1 cellular context compared by ENCODE assay signal in genomic region chr16:75647492-75648264, GRCh38.
TF ChIP-seq lines count a peak whose summit lies in the region.

Gene KARS1, minus strand, starts transcription at chr16:75647665. Its CDS starts 26 bp downstream, at chr16:75647639.
A gene with protein sequence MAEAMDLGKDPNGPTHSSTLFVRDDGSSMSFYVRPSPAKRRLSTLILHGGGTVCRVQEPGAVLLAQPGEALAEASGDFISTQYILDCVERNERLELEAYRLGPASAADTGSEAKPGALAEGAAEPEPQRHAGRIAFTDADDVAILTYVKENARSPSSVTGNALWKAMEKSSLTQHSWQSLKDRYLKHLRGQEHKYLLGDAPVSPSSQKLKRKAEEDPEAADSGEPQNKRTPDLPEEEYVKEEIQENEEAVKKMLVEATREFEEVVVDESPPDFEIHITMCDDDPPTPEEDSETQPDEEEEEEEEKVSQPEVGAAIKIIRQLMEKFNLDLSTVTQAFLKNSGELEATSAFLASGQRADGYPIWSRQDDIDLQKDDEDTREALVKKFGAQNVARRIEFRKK (plus strand): TSS chr16:75647773. CDS start chr16:75647883, 110 bp downstream.

TF ChIP-seq in HepG2, 621 proteins besides CTCF, POLR2A, EP300 and RAD21 (continued from another document and continues in another):
- TF ChIP-seq, protein P1, sequence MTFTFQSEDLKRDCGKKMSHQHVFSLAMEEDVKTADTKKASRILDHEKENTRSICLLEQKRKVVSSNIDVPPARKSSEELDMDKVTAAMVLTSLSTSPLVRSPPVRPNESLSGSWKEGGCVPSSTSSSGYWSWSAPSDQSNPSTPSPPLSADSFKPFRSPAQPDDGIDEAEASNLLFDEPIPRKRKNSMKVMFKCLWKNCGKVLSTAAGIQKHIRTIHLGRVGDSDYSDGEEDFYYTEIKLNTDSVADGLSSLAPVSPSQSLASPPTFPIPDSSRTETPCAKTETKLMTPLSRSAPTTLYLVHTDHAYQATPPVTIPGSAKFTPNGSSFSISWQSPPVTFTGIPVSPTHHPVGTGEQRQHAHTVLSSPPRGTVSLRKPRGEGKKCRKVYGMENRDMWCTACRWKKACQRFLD (CRISPR knock-in tag; IDR thresholded peaks at IDR 0.05; ENCODE audit: borderline replicate concordance): peak; percentile 72
- TF ChIP-seq, protein P2, sequence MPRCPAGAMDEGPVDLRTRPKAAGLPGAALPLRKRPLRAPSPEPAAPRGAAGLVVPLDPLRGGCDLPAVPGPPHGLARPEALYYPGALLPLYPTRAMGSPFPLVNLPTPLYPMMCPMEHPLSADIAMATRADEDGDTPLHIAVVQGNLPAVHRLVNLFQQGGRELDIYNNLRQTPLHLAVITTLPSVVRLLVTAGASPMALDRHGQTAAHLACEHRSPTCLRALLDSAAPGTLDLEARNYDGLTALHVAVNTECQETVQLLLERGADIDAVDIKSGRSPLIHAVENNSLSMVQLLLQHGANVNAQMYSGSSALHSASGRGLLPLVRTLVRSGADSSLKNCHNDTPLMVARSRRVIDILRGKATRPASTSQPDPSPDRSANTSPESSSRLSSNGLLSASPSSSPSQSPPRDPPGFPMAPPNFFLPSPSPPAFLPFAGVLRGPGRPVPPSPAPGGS (CRISPR knock-in tag; IDR thresholded peaks at IDR 0.05): 0 out of 2 replicates have a peak, but pooled peaks have one; percentile 54
- TF ChIP-seq, protein P3, sequence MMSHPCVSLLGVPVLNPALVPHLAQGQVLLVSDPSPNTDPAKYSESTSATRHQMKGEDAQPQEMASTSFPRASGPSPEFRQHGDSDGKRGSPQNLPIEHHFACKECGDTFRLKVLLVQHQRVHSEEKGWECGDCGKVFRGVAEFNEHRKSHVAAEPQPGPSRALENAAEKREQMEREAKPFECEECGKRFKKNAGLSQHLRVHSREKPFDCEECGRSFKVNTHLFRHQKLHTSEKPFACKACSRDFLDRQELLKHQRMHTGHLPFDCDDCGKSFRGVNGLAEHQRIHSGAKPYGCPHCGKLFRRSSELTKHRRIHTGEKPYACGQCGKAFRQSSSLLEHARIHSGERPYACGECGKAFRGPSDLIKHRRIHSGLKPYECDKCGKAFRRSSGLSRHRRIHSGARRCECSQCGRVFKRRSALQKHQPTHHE (CRISPR knock-in tag; IDR thresholded peaks at IDR 0.05; ENCODE audit: borderline replicate concordance): peak; percentile 33; the same call in 1 of the 2 replicates
- TF ChIP-seq KDM6A (CRISPR knock-in tag; IDR thresholded peaks at IDR 0.05; ENCODE audit: low read depth) (no peak), RBAK (CRISPR knock-in tag; IDR thresholded peaks at IDR 0.05) (no peak), NFE2L1 (CRISPR knock-in tag; IDR thresholded peaks at IDR 0.05; ENCODE audit: borderline replicate concordance) (no peak), ARID4A (CRISPR knock-in tag; IDR thresholded peaks at IDR 0.05; ENCODE audit: borderline replicate concordance) (peak; percentile 94), ZNF326 (CRISPR knock-in tag; IDR thresholded peaks at IDR 0.05; ENCODE audit: borderline replicate concordance) (no peak), HIC2 (CRISPR knock-in tag; IDR thresholded peaks at IDR 0.05; ENCODE audit: low read depth) (no peak), KDM2A (CRISPR knock-in tag; IDR thresholded peaks at IDR 0.05; ENCODE audit: borderline replicate concordance, low read depth) (peak; percentile 89), ZNF557 (CRISPR knock-in tag; IDR thresholded peaks at IDR 0.05) (no peak), CREB1 (IDR thresholded peaks at IDR 0.05) (peak; percentile 51; the same call in 1 of the 2 replicates), CREB1 (CRISPR knock-in tag; IDR thresholded peaks at IDR 0.05) (peak; percentile 80), KDM3A (CRISPR knock-in tag; IDR thresholded peaks at IDR 0.05; ENCODE audit: low read depth) (peak; percentile 41; the same call in 1 of the 2 replicates), MATR3 (CRISPR knock-in tag; IDR thresholded peaks at IDR 0.05) (no peak), BORCS8-MEF2B (CRISPR knock-in tag; IDR thresholded peaks at IDR 0.05) (peak; percentile 50; the same call in 1 of the 2 replicates), XBP1 (CRISPR knock-in tag; IDR thresholded peaks at IDR 0.05) (peak; percentile 17; the same call in 1 of the 2 replicates), TAF1 (CRISPR knock-in tag; IDR thresholded peaks at IDR 0.05) (peak; percentile 98), SRSF4 (IDR thresholded peaks at IDR 0.05; ENCODE audit: low read depth, low read length, poor library complexity, severe bottlenecking) (no peak), TBL1XR1 (IDR thresholded peaks at IDR 0.05; ENCODE audit: borderline replicate concordance, low read length, partially characterized antibody) (peak; percentile 92), ZGPAT (CRISPR knock-in tag; IDR thresholded peaks at IDR 0.05) (peak; percentile 97), NR2F2 (IDR thresholded peaks at IDR 0.05; ENCODE audit: borderline replicate concordance, low read depth) (peak; percentile 43; the same call in 1 of the 2 replicates), TOE1 (CRISPR knock-in tag; IDR thresholded peaks at IDR 0.05) (0 out of 2 replicates have a peak, but pooled peaks have one; percentile 68), ZNF343 (CRISPR knock-in tag; IDR thresholded peaks at IDR 0.05) (peak; percentile 23; the same call in 1 of the 2 replicates), SMARCC2 (IDR thresholded peaks at IDR 0.05) (no peak), GABPA (IDR thresholded peaks at IDR 0.05; ENCODE audit: low read depth, low read length) (peak; percentile 92), GABPA (CRISPR knock-in tag; IDR thresholded peaks at IDR 0.05; ENCODE audit: low read depth) (peak; percentile 99), ZNF652 (CRISPR knock-in tag; IDR thresholded peaks at IDR 0.05; ENCODE audit: borderline replicate concordance, low read depth) (peak; percentile 60), ZNF235 (CRISPR knock-in tag; IDR thresholded peaks at IDR 0.05; ENCODE audit: borderline replicate concordance) (peak; percentile 91)
- TF ChIP-seq, protein P4, sequence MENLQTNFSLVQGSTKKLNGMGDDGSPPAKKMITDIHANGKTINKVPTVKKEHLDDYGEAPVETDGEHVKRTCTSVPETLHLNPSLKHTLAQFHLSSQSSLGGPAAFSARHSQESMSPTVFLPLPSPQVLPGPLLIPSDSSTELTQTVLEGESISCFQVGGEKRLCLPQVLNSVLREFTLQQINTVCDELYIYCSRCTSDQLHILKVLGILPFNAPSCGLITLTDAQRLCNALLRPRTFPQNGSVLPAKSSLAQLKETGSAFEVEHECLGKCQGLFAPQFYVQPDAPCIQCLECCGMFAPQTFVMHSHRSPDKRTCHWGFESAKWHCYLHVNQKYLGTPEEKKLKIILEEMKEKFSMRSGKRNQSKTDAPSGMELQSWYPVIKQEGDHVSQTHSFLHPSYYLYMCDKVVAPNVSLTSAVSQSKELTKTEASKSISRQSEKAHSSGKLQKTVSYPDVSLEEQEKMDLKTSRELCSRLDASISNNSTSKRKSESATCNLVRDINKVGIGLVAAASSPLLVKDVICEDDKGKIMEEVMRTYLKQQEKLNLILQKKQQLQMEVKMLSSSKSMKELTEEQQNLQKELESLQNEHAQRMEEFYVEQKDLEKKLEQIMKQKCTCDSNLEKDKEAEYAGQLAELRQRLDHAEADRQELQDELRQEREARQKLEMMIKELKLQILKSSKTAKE (CRISPR knock-in tag; IDR thresholded peaks at IDR 0.05; ENCODE audit: borderline replicate concordance): no peak
- TF ChIP-seq, protein P5, sequence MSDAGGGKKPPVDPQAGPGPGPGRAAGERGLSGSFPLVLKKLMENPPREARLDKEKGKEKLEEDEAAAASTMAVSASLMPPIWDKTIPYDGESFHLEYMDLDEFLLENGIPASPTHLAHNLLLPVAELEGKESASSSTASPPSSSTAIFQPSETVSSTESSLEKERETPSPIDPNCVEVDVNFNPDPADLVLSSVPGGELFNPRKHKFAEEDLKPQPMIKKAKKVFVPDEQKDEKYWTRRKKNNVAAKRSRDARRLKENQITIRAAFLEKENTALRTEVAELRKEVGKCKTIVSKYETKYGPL (CRISPR knock-in tag; IDR thresholded peaks at IDR 0.05): no peak; the same call in 1 of the 2 replicates
- TF ChIP-seq, protein P6, sequence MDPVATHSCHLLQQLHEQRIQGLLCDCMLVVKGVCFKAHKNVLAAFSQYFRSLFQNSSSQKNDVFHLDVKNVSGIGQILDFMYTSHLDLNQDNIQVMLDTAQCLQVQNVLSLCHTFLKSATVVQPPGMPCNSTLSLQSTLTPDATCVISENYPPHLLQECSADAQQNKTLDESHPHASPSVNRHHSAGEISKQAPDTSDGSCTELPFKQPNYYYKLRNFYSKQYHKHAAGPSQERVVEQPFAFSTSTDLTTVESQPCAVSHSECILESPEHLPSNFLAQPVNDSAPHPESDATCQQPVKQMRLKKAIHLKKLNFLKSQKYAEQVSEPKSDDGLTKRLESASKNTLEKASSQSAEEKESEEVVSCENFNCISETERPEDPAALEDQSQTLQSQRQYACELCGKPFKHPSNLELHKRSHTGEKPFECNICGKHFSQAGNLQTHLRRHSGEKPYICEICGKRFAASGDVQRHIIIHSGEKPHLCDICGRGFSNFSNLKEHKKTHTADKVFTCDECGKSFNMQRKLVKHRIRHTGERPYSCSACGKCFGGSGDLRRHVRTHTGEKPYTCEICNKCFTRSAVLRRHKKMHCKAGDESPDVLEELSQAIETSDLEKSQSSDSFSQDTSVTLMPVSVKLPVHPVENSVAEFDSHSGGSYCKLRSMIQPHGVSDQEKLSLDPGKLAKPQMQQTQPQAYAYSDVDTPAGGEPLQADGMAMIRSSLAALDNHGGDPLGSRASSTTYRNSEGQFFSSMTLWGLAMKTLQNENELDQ (CRISPR knock-in tag; IDR thresholded peaks at IDR 0.05; ENCODE audit: borderline replicate concordance): no peak
- TF ChIP-seq, protein P7, sequence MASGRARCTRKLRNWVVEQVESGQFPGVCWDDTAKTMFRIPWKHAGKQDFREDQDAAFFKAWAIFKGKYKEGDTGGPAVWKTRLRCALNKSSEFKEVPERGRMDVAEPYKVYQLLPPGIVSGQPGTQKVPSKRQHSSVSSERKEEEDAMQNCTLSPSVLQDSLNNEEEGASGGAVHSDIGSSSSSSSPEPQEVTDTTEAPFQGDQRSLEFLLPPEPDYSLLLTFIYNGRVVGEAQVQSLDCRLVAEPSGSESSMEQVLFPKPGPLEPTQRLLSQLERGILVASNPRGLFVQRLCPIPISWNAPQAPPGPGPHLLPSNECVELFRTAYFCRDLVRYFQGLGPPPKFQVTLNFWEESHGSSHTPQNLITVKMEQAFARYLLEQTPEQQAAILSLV (CRISPR knock-in tag; IDR thresholded peaks at IDR 0.05; ENCODE audit: borderline replicate concordance): peak; percentile 88
- TF ChIP-seq, protein P8, sequence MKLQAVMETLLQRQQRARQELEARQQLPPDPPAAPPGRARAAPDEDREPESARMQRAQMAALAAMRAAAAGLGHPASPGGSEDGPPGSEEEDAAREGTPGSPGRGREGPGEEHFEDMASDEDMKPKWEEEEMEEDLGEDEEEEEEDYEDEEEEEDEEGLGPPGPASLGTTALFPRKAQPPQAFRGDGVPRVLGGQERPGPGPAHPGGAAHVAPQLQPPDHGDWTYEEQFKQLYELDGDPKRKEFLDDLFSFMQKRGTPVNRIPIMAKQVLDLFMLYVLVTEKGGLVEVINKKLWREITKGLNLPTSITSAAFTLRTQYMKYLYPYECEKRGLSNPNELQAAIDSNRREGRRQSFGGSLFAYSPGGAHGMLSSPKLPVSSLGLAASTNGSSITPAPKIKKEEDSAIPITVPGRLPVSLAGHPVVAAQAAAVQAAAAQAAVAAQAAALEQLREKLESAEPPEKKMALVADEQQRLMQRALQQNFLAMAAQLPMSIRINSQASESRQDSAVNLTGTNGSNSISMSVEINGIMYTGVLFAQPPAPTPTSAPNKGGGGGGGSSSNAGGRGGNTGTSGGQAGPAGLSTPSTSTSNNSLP (IDR thresholded peaks at IDR 0.05; ENCODE audit: low read depth, low read length): no peak; the same call in 1 of the 2 replicates
